ENCODE assay signal across 13 cellular contexts in genomic region chr1:207821464-207822045, GRCh38.
DNase-seq lines count a peak whose midpoint lies in the region; ATAC-seq, FAIRE-seq and TF ChIP-seq lines count a peak whose summit lies in the region.
"Had no signal": no experiment of that assay in that cellular context is flagged by ENCODE, and none has a peak within 500 bp of the region (broad histone marks: within the 10 kb centered on the region; RNA-seq: fewer than 3 reads in every experiment).

No MANE protein-coding gene starts in this region.

- CTCF ChIA-PET in GM12878 (lab: Yijun Ruan, JAX), result interaction anchor here (0.6 to 26.0 kb wide), 11 partner anchors 9 to 142 kb away, joined by 3 to 821 read pairs (median 6); partner anchors contain the start of gene CD46

- H3K14ac ChIP-seq in mesenchymal stem cell (ENCODE audit: low read length in 2 of 2), result no peak overlapping the region

- no peak for TF ChIP-seq RAD21 in GM12878 (IDR thresholded peaks at IDR 0.05; ENCODE audit: insufficient read depth, low read depth, low read length)

- no peak overlapping the region for H2AK5ac ChIP-seq in mesenchymal stem cell (ENCODE audit: low read length, severe bottlenecking)

- H3K23ac ChIP-seq in mesenchymal stem cell (ENCODE audit: low read length in 2 of 2), result no peak overlapping the region

- no peak overlapping the region for H2BK120ac ChIP-seq in mesenchymal stem cell (ENCODE audit: low read depth, low read length)

- peak overlapping the region; percentile 0 for H4K8ac ChIP-seq in mesenchymal stem cell (ENCODE audit: low read length)

- TF ChIP-seq POLR2A in GM12878 (IDR thresholded peaks at IDR 0.05; ENCODE audit: low read depth, low read length), result no peak
- TF ChIP-seq POLR2A in transverse colon (IDR thresholded peaks at IDR 0.05), result no peak
- TF ChIP-seq POLR2A in GM12891 (IDR thresholded peaks at IDR 0.05; ENCODE audit: low read depth, low read length), result no peak

- H3K79me2 ChIP-seq in GM12878 (ENCODE audit: control insufficient read depth, insufficient read depth, low read length), result peaks cover 83% of the 10 kb centered on the region

- H2BK12ac ChIP-seq in mesenchymal stem cell (ENCODE audit: low read length in 2 of 2), result no peak overlapping the region

- peak overlapping the region; percentile 90 for H3K27ac ChIP-seq in GM12878 (ENCODE audit: control insufficient read depth, insufficient read depth)
- no peak overlapping the region for H3K27ac ChIP-seq in mesenchymal stem cell (ENCODE audit: low read length, poor library complexity, severe bottlenecking)
- H3K27ac ChIP-seq in transverse colon, result peak overlapping the region; percentile 96 to 99 (median 98)
- H3K27ac ChIP-seq: HL-60 had no signal

- peaks cover 8% of the 10 kb centered on the region for H3K79me1 ChIP-seq in mesenchymal stem cell (replicated peaks; ENCODE audit: low read length, poor library complexity, severe bottlenecking)

- peaks cover 3% of the 10 kb centered on the region; the same call in 1 of the 2 replicates for H4K20me1 ChIP-seq in GM12878 (ENCODE audit: control insufficient read depth, insufficient read depth)

- no peak overlapping the region for H2BK5ac ChIP-seq in mesenchymal stem cell (ENCODE audit: low read depth, low read length, poor library complexity, severe bottlenecking)

- FAIRE-seq in GM12878 (lab: Jason Lieb, UNC) (no peak), GM12891 (lab: Jason Lieb, UNC) (no peak)

- POLR2A ChIA-PET in GM12878 (lab: Charles Lee), result interaction anchor here (0.6 to 20.7 kb wide), 14 partner anchors 8 to 905 kb away, joined by 3 to 620 read pairs (median 7); no protein-coding TSS in a partner anchor

- H3K4ac ChIP-seq in mesenchymal stem cell (ENCODE audit: low read depth in 1 of 2, low read length in 2 of 2), result no peak overlapping the region

- in situ Hi-C loops in GM12878 (cut with MboI), result loop anchor here (10.0 kb wide), 1 partner anchor 143 kb away; no protein-coding TSS in a partner anchor
- in situ Hi-C loops in transverse colon (cut with MboI; ENCODE audit: low pct_ligation_motif_present in 1 of 4, low pct_unique_long_range_greater_than_20kb in 1 of 4, low sequenced_read_pairs in 3 of 4), result loop anchor here in 2 of 4 donors (10.0 kb wide), 2 partner anchors 53 to 143 kb away; no protein-coding TSS in a partner anchor

- H3K36me3 ChIP-seq in GM12878 (ENCODE audit: control insufficient read depth in 2 of 2, insufficient read depth in 2 of 2, low read length in 1 of 2) (peaks cover 3 to 16% of the 10 kb centered on the region in 2 experiments), mesenchymal stem cell (ENCODE audit: control insufficient read depth in 1 of 2, insufficient read depth in 2 of 2, low read depth in 1 of 2, low read length in 2 of 2) (peaks cover 3 to 32% of the 10 kb centered on the region in 2 experiments), transverse colon (peaks cover 0 to 23% (median 9%) of the 10 kb centered on the region in 4 donors)

- peak; percentile 48 for DNase-seq in activated effector memory CD4-positive, alpha-beta T cell treated with anti-CD3 and anti-CD28 coated beads, Interleukin-2, amount 50 U/mL, for 16 hours
- DNase-seq in activated effector memory CD4-positive, alpha-beta T cell treated with Interleukin-2 at 50 U/mL for 16 hours, result no peak
- DNase-seq in GM12878 (ENCODE audit: low read depth, low spot score) (no peak), mesenchymal stem cell (no peak), transverse colon (no peak), activated gamma-delta T cell (lab: John Stamatoyannopoulos, UW) (no peak), GM12891 (ENCODE audit: insufficient read length, low spot score) (no peak)
- DNase-seq: ACHN, foreskin fibroblast, NCI-H1694 treated with DMSO at 0.1 percent for 48 hours, SHP77 had no signal

- ATAC-seq in GM12878, result 0 out of 3 replicates have a peak, but pooled peaks have one; percentile 1
- ATAC-seq in GM18858 (IDR thresholded peaks at IDR 0.05; ENCODE audit: unreplicated experiment), result no peak

- H3K9me3 ChIP-seq in GM12878 (replicated peaks; ENCODE audit: control insufficient read depth, insufficient read depth, low read length), result no peaks in the 10 kb centered on the region; the same call in 2 of the 3 replicates
- H3K9me3 ChIP-seq in mesenchymal stem cell (ENCODE audit: control insufficient read depth, low read length), result no peaks in the 10 kb centered on the region
- H3K9me3 ChIP-seq in transverse colon, result no peaks in the 10 kb centered on the region

- TF ChIP-seq EP300 in GM12878 (IDR thresholded peaks at IDR 0.05; ENCODE audit: borderline replicate concordance in 1 of 2, control insufficient read depth in 1 of 2, low read depth in 2 of 2, low read length in 2 of 2) (no peak), transverse colon (IDR thresholded peaks at IDR 0.05; ENCODE audit: low read depth) (no peak)

- SMC1A ChIA-PET in GM12878 (lab: Charles Lee; ENCODE audit: uncharacterized antibody, unreplicated experiment), result interaction anchor here (0.6 to 12.8 kb wide), 10 partner anchors 11 to 1848 kb away, joined by 3 to 164 read pairs (median 10); no protein-coding TSS in a partner anchor

- H3K4me2 ChIP-seq in GM12878 (ENCODE audit: control insufficient read depth, insufficient read depth), result peak overlapping the region; percentile 78
- H3K4me2 ChIP-seq in mesenchymal stem cell (ENCODE audit: low read length, poor library complexity, severe bottlenecking), result no peak overlapping the region

- TSS peak; percentile 71 for BruUV-seq in GM12878 (replicated peaks; lab: Mats Ljungman, UMichigan)

- H2BK15ac ChIP-seq in mesenchymal stem cell (ENCODE audit: low read depth, poor library complexity, severe bottlenecking), result peak overlapping the region; percentile 2

- H2AFZ ChIP-seq in GM12878 (ENCODE audit: control insufficient read depth, low read depth, low read length), result no peak overlapping the region
- H2AFZ ChIP-seq in mesenchymal stem cell (ENCODE audit: low read depth, low read length), result no peak overlapping the region

- H3K4me3 ChIP-seq in GM12878 (peak overlapping the region; percentile 72), mesenchymal stem cell (ENCODE audit: insufficient read depth in 1 of 2, low read depth in 1 of 2, low read length in 2 of 2) (peak overlapping the region in 1 of 2 experiments; percentile 81), transverse colon (peak overlapping the region; percentile 46 to 76 (median 51))

- H3K18ac ChIP-seq in mesenchymal stem cell (ENCODE audit: low read depth in 1 of 2, low read length in 2 of 2), result no peak overlapping the region

- peak overlapping the region; percentile 83 for H3K9ac ChIP-seq in GM12878 (ENCODE audit: control insufficient read depth, insufficient read depth, low read length)
- H3K9ac ChIP-seq in mesenchymal stem cell (ENCODE audit: low read length), result no peak overlapping the region

- RAD21 ChIA-PET in GM12878 (lab: Charles Lee; ENCODE audit: unreplicated experiment), result interaction anchor here (1.1 to 14.2 kb wide), 12 partner anchors 10 to 500 kb away, joined by 3 to 160 read pairs (median 19); partner anchors contain the start of gene CD55

- 15% methylated on average over 17 of the region's 17 CpGs for WGBS in GM12878 (ENCODE audit: insufficient coverage, insufficient replicate concordance, low lambda C conversion rate, missing lambda C conversion rate)
- WGBS in mesenchymal stem cell, result 99% methylated on average over 16 of the region's 17 CpGs
- 71 to 100% methylated on average over 1 to 17 of the region's 17 CpGs for WGBS in transverse colon (ENCODE audit: low coverage in 1 of 2), 2 donors

- H3K27me3 ChIP-seq in GM12878 (replicated peaks in 1 of 2; ENCODE audit: control insufficient read depth in 2 of 2, insufficient read depth in 2 of 2, low read length in 1 of 2) (no peaks in the 10 kb centered on the region), mesenchymal stem cell (ENCODE audit: control insufficient read depth in 1 of 2, insufficient read depth in 1 of 2, low read length in 2 of 2) (no peaks in the 10 kb centered on the region), transverse colon (no peaks in the 10 kb centered on the region)

- TF ChIP-seq CTCF in GM12878 (IDR thresholded peaks at IDR 0.05 in 2 of 3, conservative IDR thresholded peaks at IDR 0.05 in 1 of 3; ENCODE audit: control insufficient read depth in 2 of 3, extremely low read depth in 1 of 3, insufficient read depth in 1 of 3, low read depth in 3 of 3, low read length in 3 of 3), result peak in 1 of 3 experiments; percentile 3; a peak in 1 of 6 replicates
- TF ChIP-seq CTCF in transverse colon (IDR thresholded peaks at IDR 0.05), result no peak

- no peak overlapping the region for H4K91ac ChIP-seq in mesenchymal stem cell (ENCODE audit: low read length)

- intact Hi-C loops in GM12878 (cut with micrococcal nuclease; ENCODE audit: unreplicated experiment), result loop anchor here (10.0 kb wide), 1 partner anchor 1853 kb away; the partner anchor contains the start of gene G0S2
- intact Hi-C loops in transverse colon (cut with DNase I; ENCODE audit: low total_unique reads), result no loop called here

- H3K4me1 ChIP-seq in GM12878 (ENCODE audit: control insufficient read depth, insufficient read depth, low read length) (peaks cover 22% of the 10 kb centered on the region), mesenchymal stem cell (ENCODE audit: control insufficient read depth, insufficient read depth, low read depth, low read length) (peaks cover 17% of the 10 kb centered on the region), transverse colon (peaks cover 45 to 83% (median 79%) of the 10 kb centered on the region in 4 donors)

TF ChIP-seq in GM12878, 131 proteins besides CTCF, POLR2A, EP300 and RAD21 (continues in another document):
- no peak for TF ChIP-seq GATAD2B (conservative IDR thresholded peaks at IDR 0.05; ENCODE audit: low read depth)
- 0 out of 2 replicates have a peak, but pooled peaks have one; percentile 58 for TF ChIP-seq BACH1 (IDR thresholded peaks at IDR 0.05; ENCODE audit: borderline replicate concordance)
- TF ChIP-seq LARP7 (IDR thresholded peaks at IDR 0.05), result peak; percentile 38
- peak; percentile 20; the same call in 1 of the 2 replicates for TF ChIP-seq RFX5 (IDR thresholded peaks at IDR 0.05; ENCODE audit: low read depth, low read length)
- peak; percentile 4; the same call in 1 of the 2 replicates for TF ChIP-seq BMI1 (IDR thresholded peaks at IDR 0.05; ENCODE audit: borderline replicate concordance)
- 0 out of 2 replicates have a peak, but pooled peaks have one; percentile 18 for TF ChIP-seq MXI1 (IDR thresholded peaks at IDR 0.05; ENCODE audit: low read depth, low read length)

TF ChIP-seq in GM12891, 5 proteins besides CTCF, POLR2A, EP300 and RAD21:
- TF ChIP-seq POU2F2 (IDR thresholded peaks at IDR 0.05; ENCODE audit: low read depth, low read length) (no peak), PAX5 (IDR thresholded peaks at IDR 0.05; ENCODE audit: insufficient read depth, low read length, severe bottlenecking) (no peak), TAF1 (IDR thresholded peaks at IDR 0.05; ENCODE audit: low read depth, low read length) (no peak), POLR2AphosphoS5 (IDR thresholded peaks at IDR 0.05; ENCODE audit: low read depth, low read length) (no peak), SPI1 (IDR thresholded peaks at IDR 0.05; ENCODE audit: low read depth, low read length) (no peak)
TF ChIP-seq in GM12891: peak in this region for 0.
